ENCODE assay signal across 8 cellular contexts in the genomic region with DNA sequence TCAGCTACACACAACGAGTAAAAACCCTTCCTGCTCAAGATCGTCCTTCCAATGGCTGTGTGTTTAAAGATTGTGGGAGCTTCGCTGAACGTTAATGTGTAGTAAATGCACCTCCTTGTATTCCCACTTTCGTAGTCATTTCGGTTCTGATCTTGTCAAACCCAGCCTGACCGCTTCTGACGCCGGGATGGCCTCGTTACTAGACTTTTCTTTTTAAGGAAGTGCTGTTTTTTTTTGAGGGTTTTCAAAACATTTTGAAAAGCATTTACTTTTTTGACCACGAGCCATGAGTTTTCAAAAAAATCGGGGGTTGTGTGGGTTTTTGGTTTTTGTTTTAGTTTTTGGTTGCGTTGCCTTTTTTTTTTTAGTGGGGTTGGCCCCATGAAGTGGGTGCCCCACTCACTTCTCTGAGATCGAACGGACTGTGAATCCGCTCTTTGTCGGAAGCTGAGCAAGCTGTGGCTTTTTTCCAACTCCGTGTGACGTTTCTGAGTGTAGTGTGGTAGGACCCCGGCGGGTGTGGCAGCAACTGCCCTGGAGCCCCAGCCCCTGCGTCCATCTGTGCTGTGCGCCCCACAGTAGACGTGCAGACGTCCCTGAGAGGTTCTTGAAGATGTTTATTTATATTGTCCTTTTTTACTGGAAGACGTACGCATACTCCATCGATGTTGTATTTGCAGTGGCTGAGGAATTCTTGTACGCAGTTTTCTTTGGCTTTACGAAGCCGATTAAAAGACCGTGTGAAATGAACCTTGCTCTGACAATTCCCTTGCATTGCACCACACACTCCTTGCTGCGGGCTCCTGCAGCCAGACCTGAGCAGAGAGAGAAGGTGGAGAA. TPM values are rescaled to one million over a fixed set of nuclear protein-coding genes. Genes with fewer than 3 reads are reported as not detected.
DNase-seq lines count a peak whose midpoint lies in the region; ATAC-seq, FAIRE-seq and TF ChIP-seq lines count a peak whose summit lies in the region.

No MANE protein-coding gene starts in this region.

- H3K4me1 ChIP-seq in OCI-LY1 (ENCODE audit: insufficient read depth, low read length, severe bottlenecking) (peaks cover 73% of the 10 kb centered on the region), ectodermal cell (ENCODE audit: control insufficient read depth, insufficient read depth, low read length) (peaks cover 44% of the 10 kb centered on the region), neural progenitor cell (peaks cover 53% of the 10 kb centered on the region)

- intact Hi-C loops in CD4-positive, alpha-beta T cell (cut with DNase I, micrococcal nuclease) = loop anchor here (10.0 kb wide), 2 partner anchors 132 to 202 kb away; partner anchors contain the start of genes C19orf25 (in 1 of the 2), DAZAP1 (in 1 of the 2) and GAMT (in 1 of the 2)

- H3K9me2 ChIP-seq in OCI-LY1 (ENCODE audit: low read depth, low read length) = no peaks in the 10 kb centered on the region

- FAIRE-seq in H54 (lab: Jason Lieb, UNC) (no peak), D721Med (lab: Jason Lieb, UNC) (no peak)

- no peaks in the 10 kb centered on the region for H3K9me3 ChIP-seq in CD4-positive, alpha-beta T cell (ENCODE audit: control insufficient read depth, low read length)
- no peaks in the 10 kb centered on the region for H3K9me3 ChIP-seq in OCI-LY1 (ENCODE audit: low read length)
- no peaks in the 10 kb centered on the region for H3K9me3 ChIP-seq in ectodermal cell (ENCODE audit: control insufficient read depth, low read length)
- H3K9me3 ChIP-seq in neural progenitor cell (ENCODE audit: low read depth) = no peaks in the 10 kb centered on the region

- TF ChIP-seq POLR2A in H54 (IDR thresholded peaks at IDR 0.05; ENCODE audit: low read depth, low read length) = no peak

- CTCF ChIA-PET in CD4-positive, alpha-beta T cell (lab: Charles Lee) = interaction anchor here (4.3 kb wide), 1 partner anchor 28 kb away, joined by 26 read pairs; no protein-coding TSS in a partner anchor

- no peaks in the 10 kb centered on the region for H3K27me3 Mint-ChIP-seq in CD4-positive, alpha-beta T cell
- H3K27me3 Mint-ChIP-seq in neural progenitor cell (ENCODE audit: insufficient read depth, low read depth) = peaks cover 27% of the 10 kb centered on the region

- peaks cover 16% of the 10 kb centered on the region for H3K79me2 ChIP-seq in OCI-LY1 (ENCODE audit: insufficient read depth, low read length)
- H3K79me2 ChIP-seq in neural progenitor cell (ENCODE audit: low read depth) = peaks cover 60% of the 10 kb centered on the region

- H3K4me3 Mint-ChIP-seq in CD4-positive, alpha-beta T cell = peak overlapping the region; percentile 81
- peak overlapping the region; percentile 65 for H3K4me3 Mint-ChIP-seq in neural progenitor cell

- POLR2A ChIA-PET in CD4-positive, alpha-beta T cell (lab: Charles Lee) = interaction anchor here (0.8 to 1.9 kb wide), 7 partner anchors 14 to 357 kb away, joined by 3 to 16 read pairs (median 4); no protein-coding TSS in a partner anchor

- peak overlapping the region; percentile 82 for H3K27ac Mint-ChIP-seq in CD4-positive, alpha-beta T cell
- no peak overlapping the region for H3K27ac Mint-ChIP-seq in neural progenitor cell

- H3K4me2 ChIP-seq in OCI-LY1 (ENCODE audit: low read length) (peak overlapping the region; percentile 99; the same call in 1 of the 2 replicates), neural progenitor cell (no peak overlapping the region)

- H2AFZ ChIP-seq in OCI-LY1 (ENCODE audit: low read length) = no peak overlapping the region
- H2AFZ ChIP-seq in neural progenitor cell (replicated peaks) = no peak overlapping the region

- peaks cover 65% of the 10 kb centered on the region for H3K4me1 Mint-ChIP-seq in CD4-positive, alpha-beta T cell (ENCODE audit: low read depth)
- peaks cover 58% of the 10 kb centered on the region for H3K4me1 Mint-ChIP-seq in neural progenitor cell

- H3K27me3 ChIP-seq in CD4-positive, alpha-beta T cell (ENCODE audit: control insufficient read depth, insufficient read depth, low read length) = no peaks in the 10 kb centered on the region
- H3K27me3 ChIP-seq in OCI-LY1 (ENCODE audit: insufficient read depth, low read length) = no peaks in the 10 kb centered on the region
- peaks cover 9% of the 10 kb centered on the region for H3K27me3 ChIP-seq in ectodermal cell (ENCODE audit: control insufficient read depth, insufficient read depth, low read length, poor library complexity, severe bottlenecking)
- H3K27me3 ChIP-seq in neural progenitor cell = peaks cover 7% of the 10 kb centered on the region

- H3K36me3 ChIP-seq in OCI-LY1 (ENCODE audit: insufficient read depth, low read length) = peaks cover 66% of the 10 kb centered on the region
- H3K36me3 ChIP-seq in ectodermal cell (ENCODE audit: control insufficient read depth, insufficient read depth, low read length) = peaks cover 35% of the 10 kb centered on the region
- H3K36me3 ChIP-seq in neural progenitor cell = peaks cover 5% of the 10 kb centered on the region

- no peak overlapping the region for H3K27ac ChIP-seq in CD4-positive, alpha-beta T cell (ENCODE audit: low read depth, low read length)
- H3K27ac ChIP-seq in OCI-LY1 (ENCODE audit: low read depth, low read length, poor library complexity, severe bottlenecking) (peak overlapping the region; percentile 22), ectodermal cell (ENCODE audit: insufficient read depth, low read depth, low read length, poor library complexity, severe bottlenecking) (peak overlapping the region; percentile 28), neural progenitor cell (peak overlapping the region; percentile 98)

- H3K9ac ChIP-seq in OCI-LY1 (ENCODE audit: low read length) = no peak overlapping the region
- H3K9ac ChIP-seq in neural progenitor cell = peak overlapping the region; percentile 8

- WGBS in ectodermal cell, 2 experiments = 95 to 97% methylated on average over 33 of the region's 33 CpGs

- H3K4me3 ChIP-seq in OCI-LY1 (ENCODE audit: low read depth, low read length, poor library complexity, severe bottlenecking) = no peak overlapping the region
- H3K4me3 ChIP-seq in ectodermal cell (ENCODE audit: insufficient read depth, low read depth, low read length) = no peak overlapping the region
- H3K4me3 ChIP-seq in neural progenitor cell = no peak overlapping the region

- no peak for TF ChIP-seq CTCF in CD4-positive, alpha-beta T cell (IDR thresholded peaks at IDR 0.05)
- TF ChIP-seq CTCF in OCI-LY1 (IDR thresholded peaks at IDR 0.05; ENCODE audit: low read length) (no peak), neural progenitor cell (IDR thresholded peaks at IDR 0.05) (no peak), D721Med (IDR thresholded peaks at IDR 0.05; ENCODE audit: insufficient read depth, missing control alignments) (no peak)

- peaks cover 73% of the 10 kb centered on the region for H3K36me3 Mint-ChIP-seq in CD4-positive, alpha-beta T cell (ENCODE audit: low read depth)
- peaks cover 30% of the 10 kb centered on the region for H3K36me3 Mint-ChIP-seq in neural progenitor cell

- no peaks in the 10 kb centered on the region for H3K9me3 Mint-ChIP-seq in CD4-positive, alpha-beta T cell
- no peaks in the 10 kb centered on the region for H3K9me3 Mint-ChIP-seq in neural progenitor cell

- no peak for DNase-seq in CD4-positive, alpha-beta T cell
- DNase-seq in neural progenitor cell (ENCODE audit: low spot score) (no peak), H54 (ENCODE audit: insufficient read length, low spot score) (no peak), D721Med (ENCODE audit: insufficient read length, low spot score) (no peak)

- peaks cover 16% of the 10 kb centered on the region for H3F3A ChIP-seq in OCI-LY1 (ENCODE audit: insufficient read depth, low read length)
- peaks cover 87% of the 10 kb centered on the region for H3F3A ChIP-seq in neural progenitor cell (ENCODE audit: low read depth)

- H4K20me1 ChIP-seq in OCI-LY1 (ENCODE audit: insufficient read depth, low read length) (no peaks in the 10 kb centered on the region), neural progenitor cell (ENCODE audit: low read depth) (peaks cover 68% of the 10 kb centered on the region)

- no peak for ATAC-seq in CD4-positive, alpha-beta T cell (ENCODE audit: poor library complexity)
- ATAC-seq in GM21619 (IDR thresholded peaks at IDR 0.05; ENCODE audit: unreplicated experiment) (no peak), HG03159 (IDR thresholded peaks at IDR 0.05; ENCODE audit: unreplicated experiment) (no peak)

RNA-seq across cellular contexts. Expression of gene FAM174C, which starts 2.7 kb away (rescaled TPM):
- total RNA-seq in CD4-positive, alpha-beta T cell = 10 to 100 TPM; 32.0 to 38.3 TPM
- 21.4 TPM for polyA plus RNA-seq in ectodermal cell (2013, experiment 1 of 4)
- polyA plus RNA-seq in ectodermal cell (2013, experiment 2 of 4) = 22.6 TPM
- 23.2 TPM for polyA plus RNA-seq in ectodermal cell (2013, experiment 3 of 4)
- polyA plus RNA-seq in ectodermal cell (2013, experiment 4 of 4) = 22.3 TPM
- total RNA-seq in neural progenitor cell (ENCODE audit: low replicate concordance) = 4.8 and 14.6 TPM in 2 replicates

RNA-seq across cellular contexts. Expression of gene CIRBP, which starts 3.5 kb away (rescaled TPM):
- total RNA-seq in CD4-positive, alpha-beta T cell = 100 to 1,000 TPM; 614 to 628 TPM
- 532 TPM for polyA plus RNA-seq in ectodermal cell (2013, experiment 1 of 4)
- polyA plus RNA-seq in ectodermal cell (2013, experiment 2 of 4) = 509 TPM
- polyA plus RNA-seq in ectodermal cell (2013, experiment 3 of 4) = 334 TPM
- 373 TPM for polyA plus RNA-seq in ectodermal cell (2013, experiment 4 of 4)
- 395 and 737 TPM in 2 replicates for total RNA-seq in neural progenitor cell (ENCODE audit: low replicate concordance)

RNA-seq across cellular contexts. Expression of gene EFNA2, which starts 13.0 kb away (rescaled TPM):
- not detected for total RNA-seq in CD4-positive, alpha-beta T cell
- polyA plus RNA-seq in ectodermal cell (2013, experiment 1 of 4) = 34.3 TPM
- 34.7 TPM for polyA plus RNA-seq in ectodermal cell (2013, experiment 2 of 4)
- polyA plus RNA-seq in ectodermal cell (2013, experiment 3 of 4) = 35.1 TPM
- polyA plus RNA-seq in ectodermal cell (2013, experiment 4 of 4) = 33.8 TPM
- 13.2 and 34.7 TPM in 2 replicates for total RNA-seq in neural progenitor cell (ENCODE audit: low replicate concordance)

RNA-seq across cellular contexts. Expression of gene MIDN, which starts 24.3 kb away (rescaled TPM):
- total RNA-seq in CD4-positive, alpha-beta T cell = 100 to 1,000 TPM; 214 to 228 TPM
- polyA plus RNA-seq in ectodermal cell (2013, experiment 1 of 4) = 155 TPM
- 178 TPM for polyA plus RNA-seq in ectodermal cell (2013, experiment 2 of 4)
- polyA plus RNA-seq in ectodermal cell (2013, experiment 3 of 4) = 116 TPM
- 120 TPM for polyA plus RNA-seq in ectodermal cell (2013, experiment 4 of 4)
- 16.1 and 51.3 TPM in 2 replicates for total RNA-seq in neural progenitor cell (ENCODE audit: low replicate concordance)

RNA-seq across cellular contexts. Expression of gene ATP5F1D, which starts 31.1 kb away (rescaled TPM):
- total RNA-seq in CD4-positive, alpha-beta T cell = 10 to 100 TPM; 77.6 to 92.6 TPM
- 126 TPM for polyA plus RNA-seq in ectodermal cell (2013, experiment 1 of 4)
- 105 TPM for polyA plus RNA-seq in ectodermal cell (2013, experiment 2 of 4)
- 117 TPM for polyA plus RNA-seq in ectodermal cell (2013, experiment 3 of 4)
- polyA plus RNA-seq in ectodermal cell (2013, experiment 4 of 4) = 124 TPM
- 7.1 and 52.0 TPM in 2 replicates for total RNA-seq in neural progenitor cell (ENCODE audit: low replicate concordance)

Comparison
In these comparisons a context has a peak if more than half of its experiments do, and no peak if none do; other contexts are left out.
1. RNA of gene EFNA2, which starts 13.0 kb away (total RNA-seq): 13.2 to 34.7 TPM in neural progenitor cell; not detected in CD4-positive, alpha-beta T cell; every median in the first group is over 10 times any median in the second.